1 cellular context compared by ENCODE assay signal in the genomic region with DNA sequence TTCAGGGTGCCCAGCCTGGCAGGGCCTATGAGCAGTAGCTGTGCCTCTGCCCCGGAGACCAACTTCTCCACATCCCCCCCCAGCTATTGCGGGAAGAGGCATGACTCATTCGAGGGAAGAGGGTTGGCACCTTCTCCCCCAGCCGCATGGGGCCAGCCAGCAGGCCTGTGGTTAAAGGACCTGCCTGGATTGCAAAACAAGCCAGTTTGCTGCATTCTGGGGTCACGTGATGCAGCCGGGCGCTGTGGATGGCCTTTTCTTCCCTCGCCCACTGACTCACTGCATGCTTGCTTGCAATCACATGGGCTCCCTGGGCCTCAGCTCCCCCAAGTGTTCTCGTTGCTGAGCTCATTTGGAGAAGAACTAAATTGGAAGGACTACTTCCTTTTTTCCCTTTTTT.
TF ChIP-seq lines count a peak whose summit lies in the region.

No MANE protein-coding gene starts in this region.

TF ChIP-seq in HCT116, 20 proteins besides CTCF, POLR2A, EP300 and RAD21 (continued from another document):
- no peak for TF ChIP-seq EZH2phosphoT487 (IDR thresholded peaks at IDR 0.05; ENCODE audit: borderline replicate concordance)
- TF ChIP-seq, protein P1, sequence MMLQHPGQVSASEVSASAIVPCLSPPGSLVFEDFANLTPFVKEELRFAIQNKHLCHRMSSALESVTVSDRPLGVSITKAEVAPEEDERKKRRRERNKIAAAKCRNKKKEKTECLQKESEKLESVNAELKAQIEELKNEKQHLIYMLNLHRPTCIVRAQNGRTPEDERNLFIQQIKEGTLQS (IDR thresholded peaks at IDR 0.05), result peak; percentile 37; the same call in 1 of the 2 replicates
